Comparison of ENCODE assay signal across 19 cellular contexts in the genomic region with DNA sequence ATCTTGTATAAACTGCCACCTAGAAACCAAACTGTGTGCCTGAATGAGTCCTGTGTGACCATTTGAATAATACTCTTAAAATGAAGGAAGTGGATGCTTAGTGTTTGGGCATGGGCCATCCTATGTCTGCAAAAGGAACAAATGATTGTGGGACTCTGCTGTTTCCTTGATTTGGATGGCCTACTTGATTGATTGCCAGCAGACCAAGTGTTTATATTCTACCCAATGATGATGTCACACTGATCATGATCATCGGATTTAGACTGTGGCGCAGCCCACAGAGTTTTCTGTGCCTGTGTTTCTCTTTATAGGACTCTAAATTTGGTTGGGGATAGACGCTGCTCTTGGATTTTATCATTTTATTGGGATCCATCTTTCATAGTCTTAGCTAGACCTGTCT. TPM values are rescaled to one million over a fixed set of nuclear protein-coding genes. Genes with fewer than 3 reads are reported as not detected.
DNase-seq lines count a peak whose midpoint lies in the region; ATAC-seq and TF ChIP-seq lines count a peak whose summit lies in the region.
"Had no signal": no experiment of that assay in that cellular context is flagged by ENCODE, and none has a peak within 500 bp of the region (broad histone marks: within the 10 kb centered on the region; RNA-seq: fewer than 3 reads in every experiment).

No MANE protein-coding gene starts in this region.

- POLR2A ChIA-PET in AG04450 (lab: Yijun Ruan, JAX): no interaction called here

- no peak overlapping the region for H3K27ac ChIP-seq in AG04450 (ENCODE audit: low read depth, low read length)
- H3K27ac ChIP-seq in upper lobe of left lung: peak overlapping the region in 1 of 4 donors; percentile 16
- H3K27ac ChIP-seq: HL-60, SJSA1 had no signal

- WGBS in upper lobe of left lung, 2 donors: 75 to 88% methylated on average over 3 of the region's 3 CpGs

- TF ChIP-seq CTCF in AG04450 (IDR thresholded peaks at IDR 0.05; ENCODE audit: low read depth, low read length): no peak
- TF ChIP-seq CTCF in HFFc6 (IDR thresholded peaks at IDR 0.05): no peak
- no peak for TF ChIP-seq CTCF in chondrocyte (IDR thresholded peaks at IDR 0.05)
- TF ChIP-seq CTCF in nephron (IDR thresholded peaks at IDR 0.05; ENCODE audit: unreplicated experiment in 3 of 3): no peak
- no peak for TF ChIP-seq CTCF in upper lobe of left lung (IDR thresholded peaks at IDR 0.05)

- H3K27ac Mint-ChIP-seq in HFFc6: peak overlapping the region; percentile 59; the same call in 1 of the 2 replicates
- peak overlapping the region; percentile 92 for H3K27ac Mint-ChIP-seq in chondrocyte (ENCODE audit: unreplicated experiment)
- H3K27ac Mint-ChIP-seq in nephron: peak overlapping the region; percentile 28 to 65 (median 46)
- H3K27ac Mint-ChIP-seq: GM23338 had no signal

- H3K9me3 ChIP-seq in AG04450 (ENCODE audit: control insufficient read depth, insufficient read depth, low read length) (peaks cover 8% of the 10 kb centered on the region; the same call in 1 of the 2 replicates), upper lobe of left lung (no peaks in the 10 kb centered on the region)
- H3K9me3 ChIP-seq: SJSA1 had no signal

- H3K4me1 Mint-ChIP-seq in HFFc6 (ENCODE audit: low read depth): peaks cover 71% of the 10 kb centered on the region
- H3K4me1 Mint-ChIP-seq in chondrocyte (ENCODE audit: low read depth): peaks cover 68% of the 10 kb centered on the region
- H3K4me1 Mint-ChIP-seq in nephron: peaks cover 79% of the 10 kb centered on the region

- no peaks in the 10 kb centered on the region for H3K36me3 ChIP-seq in upper lobe of left lung

- TF ChIP-seq POLR2A in upper lobe of left lung (IDR thresholded peaks at IDR 0.05): no peak

- DNase-seq in AG04450 (ENCODE audit: low read depth, low spot score): no peak
- DNase-seq in HFFc6: no peak
- no peak for DNase-seq in chondrocyte (ENCODE audit: low spot score)
- no peak for DNase-seq in upper lobe of left lung
- no peak for DNase-seq in activated T-cell treated with anti-CD3 and anti-CD28 coated beads, Interleukin-2, amount 50 U/mL, for 1 hour
- DNase-seq: DND-41, GDM1, NCI-H1436 treated with DMSO at 0.1 percent for 48 hours, NCI-H2029 treated with DMSO at 0.1 percent for 48 hours, NCI-H774 had no signal

- CTCF ChIA-PET in AG04450 (lab: Charles Lee): no interaction called here

- H3K36me3 Mint-ChIP-seq in HFFc6 (ENCODE audit: low read depth): peaks cover 74% of the 10 kb centered on the region
- peaks cover 28% of the 10 kb centered on the region for H3K36me3 Mint-ChIP-seq in chondrocyte (ENCODE audit: low read depth)
- peaks cover 50% of the 10 kb centered on the region for H3K36me3 Mint-ChIP-seq in nephron (ENCODE audit: low read depth)

- H3K4me3 ChIP-seq in AG04450 (ENCODE audit: low read depth, low read length): peak overlapping the region; percentile 17; the same call in 1 of the 2 replicates
- H3K4me3 ChIP-seq in upper lobe of left lung: no peak overlapping the region
- H3K4me3 ChIP-seq: GM23338, SJSA1 had no signal

- no peaks in the 10 kb centered on the region for H3K27me3 ChIP-seq in AG04450 (ENCODE audit: control insufficient read depth, insufficient read depth, low read length)
- no peaks in the 10 kb centered on the region for H3K27me3 ChIP-seq in upper lobe of left lung
- H3K27me3 ChIP-seq: SJSA1 had no signal

- H3K27me3 Mint-ChIP-seq in HFFc6 (ENCODE audit: insufficient read depth): peaks cover 10% of the 10 kb centered on the region
- H3K27me3 Mint-ChIP-seq in chondrocyte (ENCODE audit: low read depth): no peaks in the 10 kb centered on the region
- no peaks in the 10 kb centered on the region for H3K27me3 Mint-ChIP-seq in nephron (ENCODE audit: low read depth)

- no peak for TF ChIP-seq EP300 in upper lobe of left lung (IDR thresholded peaks at IDR 0.05)

- H3K4me1 ChIP-seq in upper lobe of left lung: peaks cover 13 to 28% (median 21%) of the 10 kb centered on the region in 4 donors

- H3K4me3 Mint-ChIP-seq in HFFc6: peak overlapping the region; percentile 92; the same call in 1 of the 2 replicates
- H3K4me3 Mint-ChIP-seq in chondrocyte (ENCODE audit: unreplicated experiment): peak overlapping the region; percentile 84
- peak overlapping the region; percentile 40 to 54 (median 51) for H3K4me3 Mint-ChIP-seq in nephron
- H3K4me3 Mint-ChIP-seq: GM23338 had no signal

- H3K9me3 Mint-ChIP-seq in HFFc6 (no peaks in the 10 kb centered on the region), chondrocyte (ENCODE audit: low read depth) (no peaks in the 10 kb centered on the region), nephron (no peaks in the 10 kb centered on the region)
- H3K9me3 Mint-ChIP-seq: GM23338 had no signal

- ATAC-seq in HG03565 (IDR thresholded peaks at IDR 0.05; ENCODE audit: unreplicated experiment) (no peak), HG02840 (IDR thresholded peaks at IDR 0.05; ENCODE audit: low FRiP score, unreplicated experiment) (no peak), upper lobe of left lung (ENCODE audit: low FRiP score in 2 of 2) (no peak)
- ATAC-seq: GM12878, GM23338 had no signal

RNA-seq across cellular contexts. Expression of a gene that starts 4.4 kb away (rescaled TPM):
- polyA plus RNA-seq in AG04450 (2011; rRNA removed): 598 and 728 TPM in 2 replicates
- polyA minus RNA-seq in AG04450 (2011; rRNA and poly(A)+ RNA removed): 461 and 647 TPM in 2 replicates
- total RNA-seq in HFFc6 (2021; fragmentation: NEBNext Ultra II Directional; extraction: Animal tissue kit (Norgen Biotek cat#: 25700)): 100 to 1,000 TPM; 563 to 907 (median 620) TPM
- total RNA-seq in chondrocyte (643 to 720 TPM (median 718 TPM) in 3 replicates), upper lobe of left lung (100 to 1,000 TPM in 2 of 6 donors, 10 to 100 TPM in 4; 56.3 to 136 (median 94.0) TPM)

RNA-seq across cellular contexts. Expression of a gene that starts 56.0 kb away (rescaled TPM):
- polyA plus RNA-seq in AG04450 (2011; rRNA removed): not detected in 2 replicates
- polyA minus RNA-seq in AG04450 (2011; rRNA and poly(A)+ RNA removed): 0.05 TPM in 1 of 2 replicates, not detected in the other
- under 1 TPM; 0.09 to 0.14 (median 0.11) TPM for total RNA-seq in HFFc6 (2021; fragmentation: NEBNext Ultra II Directional; extraction: Animal tissue kit (Norgen Biotek cat#: 25700))
- total RNA-seq in chondrocyte (2.6 to 4.8 TPM (median 4.8 TPM) in 3 replicates), upper lobe of left lung (1 to 10 TPM; 1.3 to 8.4 (median 3.4) TPM)
- total RNA-seq: A172, NCI-H460, SJSA1 had no signal
